ENCODE assay signal across 12 cellular contexts in genomic region chr1:160432371-160432786, GRCh38. TPM values are rescaled to one million over a fixed set of nuclear protein-coding genes. Genes with fewer than 3 reads are reported as not detected.
A peak's percentile ranks its signal among the peaks of the same experiment; 100 is the strongest.
DNase-seq lines count a peak whose midpoint lies in the region; ATAC-seq and TF ChIP-seq lines count a peak whose summit lies in the region.
"Had no signal": no experiment of that assay in that cellular context is flagged by ENCODE, and none has a peak within 500 bp of the region (broad histone marks: within the 10 kb centered on the region; RNA-seq: fewer than 3 reads in every experiment).

No MANE protein-coding gene starts in this region.

- 0 out of 2 replicates have a peak overlapping the region, but pooled peaks have one; percentile 10 for H2AFZ ChIP-seq in OCI-LY3 (ENCODE audit: low read depth, low read length)

- H3K4me1 ChIP-seq in OCI-LY3 (ENCODE audit: low read length) (peaks cover 54% of the 10 kb centered on the region), heart left ventricle (peaks cover 0 to 53% (median 3%) of the 10 kb centered on the region in 12 donors)

- no peak for TF ChIP-seq POLR2A in heart left ventricle (IDR thresholded peaks at IDR 0.05)

- H3K79me2 ChIP-seq in OCI-LY3 (ENCODE audit: low read length) = no peaks in the 10 kb centered on the region

- peak overlapping the region; percentile 89 for H3K27ac ChIP-seq in OCI-LY3 (ENCODE audit: low read length)
- H3K27ac ChIP-seq in heart left ventricle = peak overlapping the region in 1 of 12 donors; percentile 77

- intact Hi-C loops in heart left ventricle (cut with DNase I) = loop anchor here in 1 of 10 donors (5.0 kb wide), 1 partner anchor 175 kb away; no protein-coding TSS in a partner anchor

- peak overlapping the region; percentile 63 for H3K4me2 ChIP-seq in OCI-LY3 (ENCODE audit: low read length)

- H4K20me1 ChIP-seq in OCI-LY3 (ENCODE audit: insufficient read depth, low read length) = no peaks in the 10 kb centered on the region

- H3K9me3 ChIP-seq in OCI-LY3 (ENCODE audit: insufficient read depth, low read length) = peaks cover 9% of the 10 kb centered on the region; the same call in 1 of the 2 replicates
- no peaks in the 10 kb centered on the region for H3K9me3 ChIP-seq in heart left ventricle

- DNase-seq in activated CD4-positive, alpha-beta T cell treated with anti-CD3 and anti-CD28 coated beads for 48 hours = peak; percentile 24
- no peak for DNase-seq in activated CD4-positive, alpha-beta T cell treated with anti-CD3 and anti-CD28 coated beads, Interleukin-2, amount 50 U/mL, for 4 hours
- DNase-seq in renal cortical epithelial cell (ENCODE audit: low read depth) (peak; percentile 2), heart left ventricle (no peak), A172 (ENCODE audit: low spot score) (no peak), HuH-7 (ENCODE audit: low spot score) (no peak)
- DNase-seq: activated CD8-positive, alpha-beta memory T cell treated with anti-CD3 and anti-CD28 coated beads, Interleukin-2, amount 50 U/mL, for 48 hours; H9; NCI-H510A treated with DMSO at 0.1 percent for 48 hours had no signal

- H3K27me3 ChIP-seq in OCI-LY3 (ENCODE audit: low read depth, low read length) = no peaks in the 10 kb centered on the region
- H3K27me3 ChIP-seq in heart left ventricle = no peaks in the 10 kb centered on the region

- peak; percentile 52 for ATAC-seq in HG02759 (IDR thresholded peaks at IDR 0.05; ENCODE audit: unreplicated experiment)
- no peak for ATAC-seq in heart left ventricle

- H3K9ac ChIP-seq in OCI-LY3 (ENCODE audit: low read length) = peak overlapping the region; percentile 38

- H3K36me3 ChIP-seq in OCI-LY3 (replicated peaks; ENCODE audit: low read depth, low read length) = peaks cover 7% of the 10 kb centered on the region
- H3K36me3 ChIP-seq in heart left ventricle = no peaks in the 10 kb centered on the region

- H3K4me3 ChIP-seq in OCI-LY3 (ENCODE audit: low read length) (peak overlapping the region; percentile 27), heart left ventricle (no peak overlapping the region)

- no peak for TF ChIP-seq CTCF in OCI-LY3 (IDR thresholded peaks at IDR 0.05; ENCODE audit: low read depth, low read length)
- TF ChIP-seq CTCF in heart left ventricle (IDR thresholded peaks at IDR 0.05) = no peak

RNA-seq across cellular contexts. Expression of gene VANGL2, which starts 32.0 kb away (rescaled TPM):
- 4.2 and 17.7 TPM in 2 replicates for total RNA-seq in renal cortical epithelial cell
- 1 to 10 TPM; 1.4 to 3.2 (median 2.0) TPM for total RNA-seq in heart left ventricle
- 1 to 10 TPM in 1 of 2 donors, under 1 TPM in 1; 0.94 to 1.4 TPM for polyA plus RNA-seq in heart left ventricle
- 5.7 and 6.3 TPM in 2 replicates for total RNA-seq in A172 (2014; rRNA removed; shearing (Covaris generic))
- total RNA-seq: fibroblast of lung had no signal

Comparison
In these comparisons a context has a peak if more than half of its experiments do, and no peak if none do; other contexts are left out.
1. DNase-seq: peak in activated CD4-positive, alpha-beta T cell treated with anti-CD3 and anti-CD28 coated beads for 48 hours (single experiment) and renal cortical epithelial cell (single experiment); none in activated CD4-positive, alpha-beta T cell treated with anti-CD3 and anti-CD28 coated beads, Interleukin-2, amount 50 U/mL, for 4 hours (0 of 2), heart left ventricle (0 of 5), A172 (single experiment) and HuH-7 (single experiment).